In genomic region chr20:8740265-8740664, GRCh38 we compare ENCODE assay signal across 17 cellular contexts.
A peak's percentile ranks its signal among the peaks of the same experiment; 100 is the strongest.
DNase-seq lines count a peak whose midpoint lies in the region; ATAC-seq, FAIRE-seq and TF ChIP-seq lines count a peak whose summit lies in the region.
"Had no signal": no experiment of that assay in that cellular context is flagged by ENCODE, and none has a peak within 500 bp of the region (broad histone marks: within the 10 kb centered on the region; RNA-seq: fewer than 3 reads in every experiment).

No MANE protein-coding gene starts in this region.

- no peaks in the 10 kb centered on the region for H3K9me3 ChIP-seq in kidney (ENCODE audit: control insufficient read depth in 1 of 2, low read length in 2 of 2)
- H3K9me3 ChIP-seq: gastroesophageal sphincter, MG63, Peyer's patch had no signal

- no peaks in the 10 kb centered on the region for H3K4me1 ChIP-seq in kidney (ENCODE audit: control insufficient read depth in 1 of 2, insufficient read depth in 1 of 2, low read depth in 1 of 2, low read length in 2 of 2)
- H3K4me1 ChIP-seq: gastroesophageal sphincter, Peyer's patch had no signal

- ATAC-seq in GM18909 (IDR thresholded peaks at IDR 0.05; ENCODE audit: poor library complexity, unreplicated experiment) (peak; percentile 89), GM21825 (IDR thresholded peaks at IDR 0.05; ENCODE audit: unreplicated experiment) (peak; percentile 77), HG03159 (IDR thresholded peaks at IDR 0.05; ENCODE audit: unreplicated experiment) (peak; percentile 83)
- ATAC-seq: effector memory CD8-positive, alpha-beta T cell; gastroesophageal sphincter had no signal

- FAIRE-seq in kidney (lab: Jason Lieb, UNC) = no peak
- FAIRE-seq: G401.6, keratinocyte had no signal

- POLR2A ChIA-PET in GM10248 (lab: Yijun Ruan, JAX) = no interaction called here

- DNase-seq in GM10248 (ENCODE audit: extremely low spot score) (peak; percentile 26), NCI-H748 treated with DMSO at 0.1 percent for 48 hours (lab: John Stamatoyannopoulos, UW) (no peak), NCI-H526 (lab: John Stamatoyannopoulos, UW) (no peak), kidney (no peak), NCI-H2081 treated with DMSO at 0.1 percent for 48 hours (lab: John Stamatoyannopoulos, UW) (no peak)
- DNase-seq: activated CD4-positive, alpha-beta T cell treated with anti-CD3 and anti-CD28 coated beads, Interleukin-2, amount 50 U/mL, for 4 hours; activated naive CD4-positive, alpha-beta T cell treated with anti-CD3 and anti-CD28 coated beads for 36 hours; effector memory CD8-positive, alpha-beta T cell; MG63; Peyer's patch; stimulated activated CD4-positive, alpha-beta T cell treated with anti-CD3 and anti-CD28 coated beads, Interleukin-15, amount 100 ng/mL, for 24 hours had no signal

- H3K27ac ChIP-seq in kidney (ENCODE audit: low read depth in 2 of 2, low read length in 2 of 2) = no peak overlapping the region
- H3K27ac ChIP-seq: gastroesophageal sphincter, Peyer's patch had no signal

- TF ChIP-seq CTCF in GM10248 (IDR thresholded peaks at IDR 0.05; ENCODE audit: control extremely low read depth, extremely low read depth, low read depth, missing control alignments) (no peak), kidney (IDR thresholded peaks at IDR 0.05; ENCODE audit: borderline replicate concordance, extremely low read depth, insufficient read depth) (no peak)

- no peak overlapping the region for H3K9ac ChIP-seq in kidney (ENCODE audit: low read length in 2 of 2)

- no peak overlapping the region for H3K4me3 ChIP-seq in kidney (ENCODE audit: low read length in 2 of 2)
- H3K4me3 ChIP-seq: gastroesophageal sphincter, MG63, Peyer's patch had no signal

- CTCF ChIA-PET in GM10248 (lab: Yijun Ruan, JAX) = interaction anchor here (1.6 kb wide), 1 partner anchor 19 kb away, joined by 3 read pairs; no protein-coding TSS in a partner anchor

- intact Hi-C loops in kidney (cut with DNase I) = no loop called here

- peaks cover 0 to 2% of the 10 kb centered on the region in 2 donors for H3K36me3 ChIP-seq in kidney (ENCODE audit: control insufficient read depth in 1 of 2, insufficient read depth in 2 of 2, low read length in 2 of 2)
- H3K36me3 ChIP-seq: Peyer's patch had no signal
